2 cellular contexts compared by ENCODE assay signal in genomic region chr1:61851849-61852692, GRCh38.
TF ChIP-seq lines count a peak whose summit lies in the region.

No MANE protein-coding gene starts in this region.

TF ChIP-seq in IMR-90, 13 proteins besides CTCF, POLR2A, EP300 and RAD21:
- no peak for TF ChIP-seq ELK1 (IDR thresholded peaks at IDR 0.05; ENCODE audit: borderline replicate concordance, low read depth, low read length)
- peak; percentile 72 for TF ChIP-seq SMC3 (IDR thresholded peaks at IDR 0.05; ENCODE audit: low read depth, low read length)

TF ChIP-seq in HepG2, 621 proteins besides CTCF, POLR2A, EP300 and RAD21 (continued from another document):
- TF ChIP-seq GABPA (IDR thresholded peaks at IDR 0.05; ENCODE audit: low read depth, low read length) (no peak), GABPA (CRISPR knock-in tag; IDR thresholded peaks at IDR 0.05; ENCODE audit: low read depth) (no peak), CAMTA2 (CRISPR knock-in tag; IDR thresholded peaks at IDR 0.05; ENCODE audit: borderline replicate concordance) (no peak), SAP130 (CRISPR knock-in tag; IDR thresholded peaks at IDR 0.05; ENCODE audit: low read depth) (no peak), GPN1 (CRISPR knock-in tag; IDR thresholded peaks at IDR 0.05; ENCODE audit: borderline replicate concordance) (no peak), FOSL1 (CRISPR knock-in tag; IDR thresholded peaks at IDR 0.05; ENCODE audit: borderline replicate concordance) (no peak), ZNF652 (CRISPR knock-in tag; IDR thresholded peaks at IDR 0.05; ENCODE audit: borderline replicate concordance, low read depth) (no peak), ZNF407 (CRISPR knock-in tag; IDR thresholded peaks at IDR 0.05; ENCODE audit: not compliant biosample characterization) (no peak), TFAP4 (IDR thresholded peaks at IDR 0.05; ENCODE audit: borderline replicate concordance, low read depth) (no peak), SMC3 (IDR thresholded peaks at IDR 0.05; ENCODE audit: low read length) (0 out of 2 replicates have a peak, but pooled peaks have one; percentile 6)
